9 cellular contexts compared by ENCODE assay signal in genomic region chr14:58272589-58273372, GRCh38. TPM values are rescaled to one million over a fixed set of nuclear protein-coding genes. Genes with fewer than 3 reads are reported as not detected.
DNase-seq lines count a peak whose midpoint lies in the region; ATAC-seq and TF ChIP-seq lines count a peak whose summit lies in the region.
"Had no signal": no experiment of that assay in that cellular context is flagged by ENCODE, and none has a peak within 500 bp of the region (broad histone marks: within the 10 kb centered on the region; RNA-seq: fewer than 3 reads in every experiment).

No MANE protein-coding gene starts in this region.

- peak overlapping the region in 7 of 10 donors; percentile 8 to 58 (median 26) for H3K27ac Mint-ChIP-seq in naive thymus-derived CD8-positive, alpha-beta T cell

- intact Hi-C loops in esophagus squamous epithelium (cut with DNase I) = no loop called here

- WGBS in esophagus squamous epithelium, 2 donors = 72 to 79% methylated on average over 4 of the region's 4 CpGs

- no peaks in the 10 kb centered on the region for H3K9me3 Mint-ChIP-seq in naive thymus-derived CD8-positive, alpha-beta T cell
- H3K9me3 Mint-ChIP-seq: central memory CD8-positive, alpha-beta T cell had no signal

- TF ChIP-seq POLR2A in esophagus squamous epithelium (IDR thresholded peaks at IDR 0.05) = no peak

- peaks cover 0 to 86% (median 15%) of the 10 kb centered on the region in 3 donors for H3K36me3 Mint-ChIP-seq in naive thymus-derived CD8-positive, alpha-beta T cell

- H3K4me1 ChIP-seq in esophagus squamous epithelium = peaks cover 0 to 13% (median 3%) of the 10 kb centered on the region in 3 donors

- no peak overlapping the region for H3K4me3 Mint-ChIP-seq in naive thymus-derived CD8-positive, alpha-beta T cell
- H3K4me3 Mint-ChIP-seq: central memory CD8-positive, alpha-beta T cell had no signal

- POLR2A ChIA-PET in naive thymus-derived CD8-positive, alpha-beta T cell (lab: Charles Lee) = interaction anchor here (0.7 to 1.1 kb wide), 3 partner anchors 24 to 28 kb away, joined by 3 to 4 read pairs (median 3); partner anchors contain the start of genes ARID4A and PSMA3

- H3K27me3 ChIP-seq in esophagus squamous epithelium = no peaks in the 10 kb centered on the region

- no peaks in the 10 kb centered on the region for H3K27me3 Mint-ChIP-seq in naive thymus-derived CD8-positive, alpha-beta T cell
- H3K27me3 Mint-ChIP-seq: central memory CD8-positive, alpha-beta T cell had no signal

- 0 out of 2 replicates have a peak, but pooled peaks have one; percentile 3 for TF ChIP-seq CTCF in GM12874 (IDR thresholded peaks at IDR 0.05; ENCODE audit: insufficient read depth, low read depth, low read length)
- TF ChIP-seq CTCF in esophagus squamous epithelium (IDR thresholded peaks at IDR 0.05) = peak in 1 of 6 experiments; percentile 27

- peaks cover 16 to 51% (median 37%) of the 10 kb centered on the region in 4 donors for H3K4me1 Mint-ChIP-seq in naive thymus-derived CD8-positive, alpha-beta T cell

- H3K9me3 ChIP-seq in esophagus squamous epithelium = no peaks in the 10 kb centered on the region

- H3K27ac ChIP-seq in esophagus squamous epithelium = peak overlapping the region in 2 of 4 donors; percentile 16 to 39

- H3K4me3 ChIP-seq in esophagus squamous epithelium = no peak overlapping the region

- H3K36me3 ChIP-seq in esophagus squamous epithelium = peaks cover 0 to 90% (median 33%) of the 10 kb centered on the region in 3 donors

- ATAC-seq in esophagus mucosa (peak; percentile 49), HG03025 (IDR thresholded peaks at IDR 0.05; ENCODE audit: low FRiP score, unreplicated experiment) (no peak)
- no peak for ATAC-seq in naive thymus-derived CD8-positive, alpha-beta T cell

- DNase-seq in NCI-H2196 (lab: John Stamatoyannopoulos, UW; ENCODE audit: unreplicated experiment) = peak; percentile 24
- DNase-seq in naive thymus-derived CD8-positive, alpha-beta T cell = no peak
- no peak for DNase-seq in stimulated activated CD4-positive, alpha-beta T cell treated with anti-CD3 and anti-CD28 coated beads, Interleukin-4, amount 100 ng/mL, for 4 hours
- DNase-seq in activated CD4-positive, alpha-beta T cell treated with anti-CD3 and anti-CD28 coated beads for 1 hour = no peak
- no peak for DNase-seq in esophagus squamous epithelium (lab: John Stamatoyannopoulos, UW)

RNA-seq across cellular contexts. Expression of gene ARID4A, which starts 25.6 kb away (rescaled TPM):
- total RNA-seq in esophagus mucosa (9.5 TPM), esophagus squamous epithelium (10 to 100 TPM in 3 of 4 donors, 1 to 10 TPM in 1; 9.9 to 19.3 (median 13.4) TPM)
- total RNA-seq in naive thymus-derived CD8-positive, alpha-beta T cell = 10 to 100 TPM; 68.5 to 70.0 TPM
- polyA plus RNA-seq in naive thymus-derived CD8-positive, alpha-beta T cell = 10 to 100 TPM; 19.4 to 26.2 (median 25.8) TPM

RNA-seq across cellular contexts. Expression of gene PSMA3, which starts 28.1 kb away (rescaled TPM):
- total RNA-seq in esophagus mucosa (142 TPM), esophagus squamous epithelium (100 to 1,000 TPM in 3 of 4 donors, 10 to 100 TPM in 1; 73.6 to 157 (median 119) TPM)
- total RNA-seq in naive thymus-derived CD8-positive, alpha-beta T cell = 100 to 1,000 TPM; 136 to 140 TPM
- polyA plus RNA-seq in naive thymus-derived CD8-positive, alpha-beta T cell = 100 to 1,000 TPM; 135 to 144 (median 142) TPM
